Comparison of ENCODE assay signal across 16 cellular contexts in the genomic region with DNA sequence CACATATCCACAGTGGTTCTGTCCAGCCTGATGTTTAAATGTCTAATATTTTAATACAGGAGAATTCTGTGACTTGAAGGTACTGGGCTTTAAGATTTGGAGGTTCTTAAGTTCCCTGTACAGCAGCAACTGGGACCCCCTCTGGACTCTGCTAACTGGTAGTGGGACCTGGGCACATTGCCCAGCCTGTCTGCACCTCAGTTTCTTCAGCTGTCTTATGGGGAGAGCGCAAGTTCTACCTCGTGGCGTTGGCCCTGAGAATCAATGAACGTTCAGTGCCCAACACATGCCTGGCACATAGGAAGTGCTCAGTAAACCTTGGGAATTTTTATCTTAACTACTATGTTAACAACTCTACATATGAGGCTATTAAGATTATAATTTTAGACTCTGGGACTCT. TPM values are rescaled to one million over a fixed set of nuclear protein-coding genes. Genes with fewer than 3 reads are reported as not detected.
DNase-seq lines count a peak whose midpoint lies in the region; ATAC-seq, FAIRE-seq and TF ChIP-seq lines count a peak whose summit lies in the region.
"Had no signal": no experiment of that assay in that cellular context is flagged by ENCODE, and none has a peak within 500 bp of the region (broad histone marks: within the 10 kb centered on the region; RNA-seq: fewer than 3 reads in every experiment).

No MANE protein-coding gene starts in this region.

- ATAC-seq in GM12878 = no peak
- ATAC-seq in HG03139 (IDR thresholded peaks at IDR 0.05; ENCODE audit: unreplicated experiment) = no peak
- ATAC-seq in GM21515 (IDR thresholded peaks at IDR 0.05; ENCODE audit: unreplicated experiment) = no peak
- no peak for ATAC-seq in HG02840 (IDR thresholded peaks at IDR 0.05; ENCODE audit: low FRiP score, unreplicated experiment)

- TF ChIP-seq EP300 in GM12878 (IDR thresholded peaks at IDR 0.05; ENCODE audit: borderline replicate concordance in 1 of 2, control insufficient read depth in 1 of 2, low read depth in 2 of 2, low read length in 2 of 2) (no peak), neural cell (conservative IDR thresholded peaks at IDR 0.05; ENCODE audit: poor library complexity, severe bottlenecking) (no peak)

- no peak overlapping the region for H3K4me3 Mint-ChIP-seq in activated CD4-positive, alpha-beta T cell treated with anti-CD3 and anti-CD28 coated beads, Interleukin-2, amount 10 ng/mL, durations not matched to agents 7 days and 5 days

- FAIRE-seq in GM12878 (lab: Jason Lieb, UNC) = no peak
- FAIRE-seq: frontal cortex had no signal

- TF ChIP-seq CTCF in GM12878 (IDR thresholded peaks at IDR 0.05 in 2 of 3, conservative IDR thresholded peaks at IDR 0.05 in 1 of 3; ENCODE audit: control insufficient read depth in 2 of 3, extremely low read depth in 1 of 3, insufficient read depth in 1 of 3, low read depth in 3 of 3, low read length in 3 of 3) (no peak), neural cell (IDR thresholded peaks at IDR 0.05; ENCODE audit: poor library complexity, severe bottlenecking) (no peak)

- H3K27me3 ChIP-seq in HUES6 (ENCODE audit: control insufficient read depth, insufficient read depth, low read length) = peaks cover 4% of the 10 kb centered on the region; the same call in 1 of the 2 replicates
- H3K27me3 ChIP-seq in GM12878 (replicated peaks in 1 of 2; ENCODE audit: control insufficient read depth in 2 of 2, insufficient read depth in 2 of 2, low read length in 1 of 2) = no peaks in the 10 kb centered on the region
- no peaks in the 10 kb centered on the region for H3K27me3 ChIP-seq in neural cell (ENCODE audit: insufficient read depth, low read depth, low read length)

- H3K27ac Mint-ChIP-seq in activated CD4-positive, alpha-beta T cell treated with anti-CD3 and anti-CD28 coated beads, Interleukin-2, amount 10 ng/mL, durations not matched to agents 7 days and 5 days = peak overlapping the region; percentile 46

- no peak overlapping the region for H2AFZ ChIP-seq in GM12878 (ENCODE audit: control insufficient read depth, low read depth, low read length)
- no peak overlapping the region for H2AFZ ChIP-seq in neural cell (ENCODE audit: low read depth, low read length)

- in situ Hi-C loops in GM12878 (cut with MboI) = no loop called here

- H3K36me3 Mint-ChIP-seq in activated CD4-positive, alpha-beta T cell treated with anti-CD3 and anti-CD28 coated beads, Interleukin-2, amount 10 ng/mL, durations not matched to agents 7 days and 5 days (ENCODE audit: low read depth) = no peaks in the 10 kb centered on the region

- TF ChIP-seq RAD21 in GM12878 (IDR thresholded peaks at IDR 0.05; ENCODE audit: insufficient read depth, low read depth, low read length) = no peak
- no peak for TF ChIP-seq RAD21 in neural cell (conservative IDR thresholded peaks at IDR 0.05)

- POLR2A ChIA-PET in activated CD4-positive, alpha-beta T cell treated with anti-CD3 and anti-CD28 coated beads, Interleukin-2, amount 10 ng/mL, durations not matched to agents 7 days and 5 days (lab: Charles Lee) = no interaction called here
- POLR2A ChIA-PET in GM12878 (lab: Charles Lee) = interaction anchor here (0.5 to 4.0 kb wide), 6 partner anchors 11 to 447 kb away, joined by 3 to 27 read pairs (median 6); a partner anchor contains a TSS

- 48% methylated on average over 4 of the region's 4 CpGs for WGBS in GM12878 (ENCODE audit: insufficient coverage, insufficient replicate concordance, low lambda C conversion rate, missing lambda C conversion rate)

- H3K9me2 ChIP-seq in neural cell (ENCODE audit: insufficient read depth, low read length) = no peaks in the 10 kb centered on the region

- H3F3A ChIP-seq in neural cell (ENCODE audit: insufficient read depth, low read length, poor library complexity, severe bottlenecking) = no peaks in the 10 kb centered on the region

- TF ChIP-seq POLR2A in GM12878 (IDR thresholded peaks at IDR 0.05; ENCODE audit: low read depth, low read length) = no peak

- H3K79me2 ChIP-seq in GM12878 (ENCODE audit: control insufficient read depth, insufficient read depth, low read length) = peaks cover 30% of the 10 kb centered on the region
- no peaks in the 10 kb centered on the region for H3K79me2 ChIP-seq in neural cell (replicated peaks; ENCODE audit: insufficient read depth, low read length)

- H3K9me3 ChIP-seq in HUES6 (ENCODE audit: control insufficient read depth, insufficient read depth, low read depth, low read length) = no peaks in the 10 kb centered on the region
- no peaks in the 10 kb centered on the region for H3K9me3 ChIP-seq in GM12878 (replicated peaks; ENCODE audit: control insufficient read depth, insufficient read depth, low read length)
- H3K9me3 ChIP-seq in neural cell (ENCODE audit: low read length) = no peaks in the 10 kb centered on the region
- H3K9me3 ChIP-seq: prostate gland had no signal

- BruUV-seq in GM12878 (replicated peaks; lab: Mats Ljungman, UMichigan) = TSS peak; percentile 73

- H3K27ac ChIP-seq in HUES6 (ENCODE audit: low read depth, low read length) = no peak overlapping the region
- H3K27ac ChIP-seq in GM12878 (ENCODE audit: control insufficient read depth, insufficient read depth) = peak overlapping the region; percentile 83
- no peak overlapping the region for H3K27ac ChIP-seq in neural cell (ENCODE audit: low read length)
- H3K27ac ChIP-seq: prostate gland, SK-N-MC had no signal

- H3K4me3 ChIP-seq in HUES6 (ENCODE audit: low read depth, low read length) = peak overlapping the region; percentile 62; the same call in 1 of the 2 replicates
- H3K4me3 ChIP-seq in GM12878 = peak overlapping the region; percentile 94
- peak overlapping the region; percentile 87 for H3K4me3 ChIP-seq in neural cell (ENCODE audit: low read length)
- H3K4me3 ChIP-seq: prostate gland, SK-N-MC had no signal

- H4K20me1 ChIP-seq in GM12878 (ENCODE audit: control insufficient read depth, insufficient read depth) (peaks cover 3% of the 10 kb centered on the region; the same call in 1 of the 2 replicates), neural cell (ENCODE audit: insufficient read depth) (no peaks in the 10 kb centered on the region)

- peaks cover 7% of the 10 kb centered on the region for H3K27me3 Mint-ChIP-seq in activated CD4-positive, alpha-beta T cell treated with anti-CD3 and anti-CD28 coated beads, Interleukin-2, amount 10 ng/mL, durations not matched to agents 7 days and 5 days

- no peaks in the 10 kb centered on the region for H3K9me3 Mint-ChIP-seq in activated CD4-positive, alpha-beta T cell treated with anti-CD3 and anti-CD28 coated beads, Interleukin-2, amount 10 ng/mL, durations not matched to agents 7 days and 5 days

- H3K4me1 ChIP-seq in HUES6 (ENCODE audit: control insufficient read depth, insufficient read depth, low read length) = peaks cover 7% of the 10 kb centered on the region; the same call in 1 of the 2 replicates
- peaks cover 15% of the 10 kb centered on the region for H3K4me1 ChIP-seq in GM12878 (ENCODE audit: control insufficient read depth, insufficient read depth, low read length)
- H3K4me1 ChIP-seq: prostate gland had no signal

- CTCF ChIA-PET in activated CD4-positive, alpha-beta T cell treated with anti-CD3 and anti-CD28 coated beads, Interleukin-2, amount 10 ng/mL, durations not matched to agents 7 days and 5 days (lab: Charles Lee) = interaction anchor here (1.0 to 1.6 kb wide), 3 partner anchors 9 to 19 kb away, joined by 3 to 6 read pairs (median 6); no protein-coding TSS in a partner anchor
- CTCF ChIA-PET in GM12878 (lab: Yijun Ruan, JAX) = interaction anchor here (1.0 to 3.5 kb wide), 6 partner anchors 15 to 328 kb away, joined by 3 to 17 read pairs (median 4); a partner anchor contains a TSS

- H3K9ac ChIP-seq in HUES6 (ENCODE audit: low read length) (no peak overlapping the region), GM12878 (ENCODE audit: control insufficient read depth, insufficient read depth, low read length) (peak overlapping the region; percentile 74), neural cell (ENCODE audit: low read length) (no peak overlapping the region)

- H3K36me3 ChIP-seq in HUES6 (ENCODE audit: control insufficient read depth, insufficient read depth, low read length) = peaks cover 46% of the 10 kb centered on the region
- peaks cover 9 to 21% of the 10 kb centered on the region in 2 experiments; a peak in 3 of 4 replicates for H3K36me3 ChIP-seq in GM12878 (ENCODE audit: control insufficient read depth in 2 of 2, insufficient read depth in 2 of 2, low read length in 1 of 2)
- no peaks in the 10 kb centered on the region for H3K36me3 ChIP-seq in neural cell (ENCODE audit: insufficient read depth, low read length)
- H3K36me3 ChIP-seq: prostate gland had no signal

- SMC1A ChIA-PET in GM12878 (lab: Charles Lee; ENCODE audit: uncharacterized antibody, unreplicated experiment) = interaction anchor here (0.9 to 1.9 kb wide), 3 partner anchors 18 to 143 kb away, joined by 3 to 9 read pairs (median 3); a partner anchor contains a TSS

- intact Hi-C loops in GM12878 (cut with micrococcal nuclease; ENCODE audit: unreplicated experiment) = loop anchor here (5.0 kb wide), 2 partner anchors 60 to 130 kb away; a partner anchor contains a TSS

- peaks cover 13% of the 10 kb centered on the region for H3K4me1 Mint-ChIP-seq in activated CD4-positive, alpha-beta T cell treated with anti-CD3 and anti-CD28 coated beads, Interleukin-2, amount 10 ng/mL, durations not matched to agents 7 days and 5 days

- H3K4me2 ChIP-seq in GM12878 (ENCODE audit: control insufficient read depth, insufficient read depth) (peak overlapping the region; percentile 74), neural cell (ENCODE audit: low read length) (no peak overlapping the region)

- DNase-seq in activated CD4-positive, alpha-beta T cell treated with anti-CD3 and anti-CD28 coated beads, Interleukin-2, amount 10 ng/mL, durations not matched to agents 7 days and 5 days = no peak
- DNase-seq in activated CD4-positive, alpha-beta T cell treated with anti-CD3 and anti-CD28 coated beads, Interleukin-2, amount 50 U/mL, for 1 hour = no peak
- DNase-seq in GM12878 (ENCODE audit: low read depth, low spot score) = no peak
- DNase-seq: activated CD4-positive, alpha-beta T cell treated with anti-CD3 and anti-CD28 coated beads for 4 hours; cortex of kidney; NCI-H510A treated with DMSO at 0.1 percent for 48 hours had no signal

- RAD21 ChIA-PET in GM12878 (lab: Charles Lee; ENCODE audit: unreplicated experiment) = interaction anchor here (1.1 to 3.1 kb wide), 7 partner anchors 17 to 334 kb away, joined by 3 to 20 read pairs (median 3); a partner anchor contains a TSS

RNA-seq across cellular contexts. Expression of a gene that starts 1.4 kb away (rescaled TPM):
- total RNA-seq in activated CD4-positive, alpha-beta T cell treated with anti-CD3 and anti-CD28 coated beads, Interleukin-2, amount 10 ng/mL, durations not matched to agents 7 days and 5 days = 1 to 10 TPM; 1.6 to 2.0 TPM
- 74.1 and 77.8 TPM in 2 replicates for total RNA-seq in GM12878 (2013; cell fraction: nucleolus; rRNA removed)
- 30.4 and 32.4 TPM in 2 replicates for total RNA-seq in GM12878 (2014; rRNA removed)
- 8.3 and 9.4 TPM in 2 replicates for total RNA-seq in GM12878 (2014; rRNA removed; fragmentation: Illumina TruSeq; extraction: Trizol)
- total RNA-seq in GM12878 (2021) = 34.1 and 36.4 TPM in 2 replicates
- 4.8 TPM for polyA plus RNA-seq in GM12878 (2011; ENCODE audit: low read depth)
- 4.3 and 11.7 TPM in 2 replicates for polyA plus RNA-seq in GM12878 (2011; rRNA removed)
- polyA plus RNA-seq in GM12878 (2011; cell fraction: cytosol; rRNA removed) = 15.7 and 29.5 TPM in 2 replicates
- 26.2 and 33.5 TPM in 2 replicates for polyA plus RNA-seq in GM12878 (2011; cell fraction: nucleus; rRNA removed)
- 15.2 and 16.5 TPM in 2 replicates for polyA plus RNA-seq in GM12878 (2012)
- 4.3 and 6.6 TPM in 2 replicates for polyA plus RNA-seq in GM12878 (2014; fragmentation: Illumina TruSeq; extraction: Trizol)
- 1 to 10 TPM; 1.1 to 6.1 TPM for polyA plus RNA-seq in GM12878 (2014; fragmentation: Nextera tagmentation; extraction: Ambion mirVana)
- polyA plus RNA-seq in GM12878 (2014; rRNA removed) = 37.9 and 44.7 TPM in 2 replicates
- polyA plus RNA-seq in GM12878 (2016; fragmentation: Nextera tagmentation; extraction: Ambion mirVana) = 10 to 100 TPM; 24.8 to 28.0 TPM
- polyA minus RNA-seq in GM12878 (2011; rRNA and poly(A)+ RNA removed) = 11.8 and 29.6 TPM in 2 replicates
- polyA minus RNA-seq in GM12878 (2011; cell fraction: cytosol; rRNA and poly(A)+ RNA removed) = 13.6 and 14.0 TPM in 2 replicates
- 38.4 and 46.0 TPM in 2 replicates for polyA minus RNA-seq in GM12878 (2011; cell fraction: nucleus; rRNA and poly(A)+ RNA removed)
- 11.5 and 17.9 TPM in 2 replicates for polyA plus RNA-seq in neural cell
- polyA minus RNA-seq in neural cell = 18.5 and 23.9 TPM in 2 replicates

RNA-seq across cellular contexts. Expression of a gene that starts 17.7 kb away (rescaled TPM):
- total RNA-seq in activated CD4-positive, alpha-beta T cell treated with anti-CD3 and anti-CD28 coated beads, Interleukin-2, amount 10 ng/mL, durations not matched to agents 7 days and 5 days = 1 to 10 TPM in 1 of 2 experiments, under 1 TPM in 1; 0.75 to 1.3 TPM
- 8.8 and 9.0 TPM in 2 replicates for total RNA-seq in GM12878 (2013; cell fraction: nucleolus; rRNA removed)
- total RNA-seq in GM12878 (2014; rRNA removed) = 1.6 and 2.3 TPM in 2 replicates
- total RNA-seq in GM12878 (2014; rRNA removed; fragmentation: Illumina TruSeq; extraction: Trizol) = 0.45 and 0.64 TPM in 2 replicates
- total RNA-seq in GM12878 (2021) = 2.7 and 4.0 TPM in 2 replicates
- polyA plus RNA-seq in GM12878 (2011; ENCODE audit: low read depth) = 0.87 TPM
- 2.7 and 5.8 TPM in 2 replicates for polyA plus RNA-seq in GM12878 (2011; rRNA removed)
- polyA plus RNA-seq in GM12878 (2011; cell fraction: cytosol; rRNA removed) = 5.2 and 7.4 TPM in 2 replicates
- polyA plus RNA-seq in GM12878 (2011; cell fraction: nucleus; rRNA removed) = 11.7 and 14.1 TPM in 2 replicates
- polyA plus RNA-seq in GM12878 (2012) = 2.4 and 2.6 TPM in 2 replicates
- 0.14 and 0.35 TPM in 2 replicates for polyA plus RNA-seq in GM12878 (2014; fragmentation: Illumina TruSeq; extraction: Trizol)
- polyA plus RNA-seq in GM12878 (2014; fragmentation: Nextera tagmentation; extraction: Ambion mirVana) = under 1 TPM in 1 of 2 experiments, not detected in 1; 0.09 TPM
- polyA plus RNA-seq in GM12878 (2014; rRNA removed) = 1.4 and 3.6 TPM in 2 replicates
- polyA plus RNA-seq in GM12878 (2016; fragmentation: Nextera tagmentation; extraction: Ambion mirVana) = 1 to 10 TPM in 1 of 2 experiments, under 1 TPM in 1; 0.98 to 1.4 TPM
- 5.6 and 10.7 TPM in 2 replicates for polyA minus RNA-seq in GM12878 (2011; rRNA and poly(A)+ RNA removed)
- 3.0 and 4.4 TPM in 2 replicates for polyA minus RNA-seq in GM12878 (2011; cell fraction: cytosol; rRNA and poly(A)+ RNA removed)
- 11.6 and 16.0 TPM in 2 replicates for polyA minus RNA-seq in GM12878 (2011; cell fraction: nucleus; rRNA and poly(A)+ RNA removed)
- polyA plus RNA-seq in neural cell = 75.4 and 78.0 TPM in 2 replicates
- 62.9 and 81.1 TPM in 2 replicates for polyA minus RNA-seq in neural cell

RNA-seq across cellular contexts. Expression of a gene that starts 47.3 kb away (rescaled TPM):
- not detected for total RNA-seq in activated CD4-positive, alpha-beta T cell treated with anti-CD3 and anti-CD28 coated beads, Interleukin-2, amount 10 ng/mL, durations not matched to agents 7 days and 5 days
- total RNA-seq in GM12878 (2013; cell fraction: nucleolus; rRNA removed) = not detected in 2 replicates
- total RNA-seq in GM12878 (2014; rRNA removed) = not detected in 2 replicates
- not detected in 2 replicates for total RNA-seq in GM12878 (2014; rRNA removed; fragmentation: Illumina TruSeq; extraction: Trizol)
- total RNA-seq in GM12878 (2021) = not detected in 2 replicates
- not detected for polyA plus RNA-seq in GM12878 (2011; ENCODE audit: low read depth)
- polyA plus RNA-seq in GM12878 (2011; rRNA removed) = not detected in 2 replicates
- polyA plus RNA-seq in GM12878 (2011; cell fraction: cytosol; rRNA removed) = not detected in 2 replicates
- polyA plus RNA-seq in GM12878 (2011; cell fraction: nucleus; rRNA removed) = not detected in 2 replicates
- polyA plus RNA-seq in GM12878 (2012) = not detected in 2 replicates
- polyA plus RNA-seq in GM12878 (2014; fragmentation: Illumina TruSeq; extraction: Trizol) = not detected in 2 replicates
- not detected for polyA plus RNA-seq in GM12878 (2014; fragmentation: Nextera tagmentation; extraction: Ambion mirVana)
- polyA plus RNA-seq in GM12878 (2014; rRNA removed) = not detected in 2 replicates
- not detected for polyA plus RNA-seq in GM12878 (2016; fragmentation: Nextera tagmentation; extraction: Ambion mirVana)
- not detected in 2 replicates for polyA minus RNA-seq in GM12878 (2011; rRNA and poly(A)+ RNA removed)
- polyA minus RNA-seq in GM12878 (2011; cell fraction: cytosol; rRNA and poly(A)+ RNA removed) = not detected in 2 replicates
- polyA minus RNA-seq in GM12878 (2011; cell fraction: nucleus; rRNA and poly(A)+ RNA removed) = not detected in 2 replicates
- not detected in 2 replicates for polyA plus RNA-seq in neural cell
- polyA minus RNA-seq in neural cell = not detected in 2 replicates
- total RNA-seq: A172, frontal cortex, prostate gland, temporal lobe had no signal

RNA-seq across cellular contexts. Expression of a gene that starts 55.3 kb away (rescaled TPM):
- 1 to 10 TPM; 2.3 to 3.0 TPM for total RNA-seq in activated CD4-positive, alpha-beta T cell treated with anti-CD3 and anti-CD28 coated beads, Interleukin-2, amount 10 ng/mL, durations not matched to agents 7 days and 5 days
- total RNA-seq in GM12878 (2013; cell fraction: nucleolus; rRNA removed) = 3.1 and 3.2 TPM in 2 replicates
- total RNA-seq in GM12878 (2014; rRNA removed) = 0.28 and 0.33 TPM in 2 replicates
- total RNA-seq in GM12878 (2014; rRNA removed; fragmentation: Illumina TruSeq; extraction: Trizol) = 0.18 and 0.28 TPM in 2 replicates
- 1.2 and 2.0 TPM in 2 replicates for total RNA-seq in GM12878 (2021)
- 1.1 TPM for polyA plus RNA-seq in GM12878 (2011; ENCODE audit: low read depth)
- 0.82 and 1.7 TPM in 2 replicates for polyA plus RNA-seq in GM12878 (2011; rRNA removed)
- 1.3 and 2.1 TPM in 2 replicates for polyA plus RNA-seq in GM12878 (2011; cell fraction: cytosol; rRNA removed)
- 14.0 and 17.9 TPM in 2 replicates for polyA plus RNA-seq in GM12878 (2011; cell fraction: nucleus; rRNA removed)
- polyA plus RNA-seq in GM12878 (2012) = 2.4 and 2.6 TPM in 2 replicates
- 0.22 and 0.28 TPM in 2 replicates for polyA plus RNA-seq in GM12878 (2014; fragmentation: Illumina TruSeq; extraction: Trizol)
- polyA plus RNA-seq in GM12878 (2014; fragmentation: Nextera tagmentation; extraction: Ambion mirVana) = under 1 TPM; 0.08 to 0.15 TPM
- 1.2 and 2.4 TPM in 2 replicates for polyA plus RNA-seq in GM12878 (2014; rRNA removed)
- under 1 TPM; 0.28 to 0.37 TPM for polyA plus RNA-seq in GM12878 (2016; fragmentation: Nextera tagmentation; extraction: Ambion mirVana)
- 0.88 and 1.5 TPM in 2 replicates for polyA minus RNA-seq in GM12878 (2011; rRNA and poly(A)+ RNA removed)
- polyA minus RNA-seq in GM12878 (2011; cell fraction: cytosol; rRNA and poly(A)+ RNA removed) = 0.40 and 0.83 TPM in 2 replicates
- 1.8 and 1.9 TPM in 2 replicates for polyA minus RNA-seq in GM12878 (2011; cell fraction: nucleus; rRNA and poly(A)+ RNA removed)
- polyA plus RNA-seq in neural cell = 13.5 and 24.8 TPM in 2 replicates
- 4.4 and 6.6 TPM in 2 replicates for polyA minus RNA-seq in neural cell

RNA-seq across cellular contexts. Expression of a gene that starts 57.0 kb away (rescaled TPM):
- not detected for total RNA-seq in activated CD4-positive, alpha-beta T cell treated with anti-CD3 and anti-CD28 coated beads, Interleukin-2, amount 10 ng/mL, durations not matched to agents 7 days and 5 days
- not detected in 2 replicates for total RNA-seq in GM12878 (2013; cell fraction: nucleolus; rRNA removed)
- total RNA-seq in GM12878 (2014; rRNA removed) (not detected in 2 replicates), GM12878 (2014; rRNA removed; fragmentation: Illumina TruSeq; extraction: Trizol) (not detected in 2 replicates), GM12878 (2021) (0.05 TPM in 1 of 2 replicates, not detected in the other)
- polyA plus RNA-seq in GM12878 (2011; ENCODE audit: low read depth) = not detected
- polyA plus RNA-seq in GM12878 (2011; rRNA removed) (0.07 TPM in 1 of 2 replicates, not detected in the other), GM12878 (2014; fragmentation: Illumina TruSeq; extraction: Trizol) (not detected in 2 replicates), GM12878 (2014; fragmentation: Nextera tagmentation; extraction: Ambion mirVana) (not detected), GM12878 (2014; rRNA removed) (0.04 TPM in 1 of 2 replicates, not detected in the other), GM12878 (2016; fragmentation: Nextera tagmentation; extraction: Ambion mirVana) (not detected), neural cell (0.30 and 0.85 TPM in 2 replicates)
- 0.10 and 0.12 TPM in 2 replicates for polyA plus RNA-seq in GM12878 (2011; cell fraction: cytosol; rRNA removed)
- 0.35 and 0.40 TPM in 2 replicates for polyA plus RNA-seq in GM12878 (2011; cell fraction: nucleus; rRNA removed)
- 0.10 TPM in 1 of 2 replicates, not detected in the other for polyA plus RNA-seq in GM12878 (2012)
- 0.21 and 0.22 TPM in 2 replicates for polyA minus RNA-seq in GM12878 (2011; rRNA and poly(A)+ RNA removed)
- not detected in 2 replicates for polyA minus RNA-seq in GM12878 (2011; cell fraction: cytosol; rRNA and poly(A)+ RNA removed)
- polyA minus RNA-seq in GM12878 (2011; cell fraction: nucleus; rRNA and poly(A)+ RNA removed) = 0.12 and 0.19 TPM in 2 replicates
- polyA minus RNA-seq in neural cell = 0.73 and 0.81 TPM in 2 replicates
